ENCODE assay signal across 13 cellular contexts in the genomic region with DNA sequence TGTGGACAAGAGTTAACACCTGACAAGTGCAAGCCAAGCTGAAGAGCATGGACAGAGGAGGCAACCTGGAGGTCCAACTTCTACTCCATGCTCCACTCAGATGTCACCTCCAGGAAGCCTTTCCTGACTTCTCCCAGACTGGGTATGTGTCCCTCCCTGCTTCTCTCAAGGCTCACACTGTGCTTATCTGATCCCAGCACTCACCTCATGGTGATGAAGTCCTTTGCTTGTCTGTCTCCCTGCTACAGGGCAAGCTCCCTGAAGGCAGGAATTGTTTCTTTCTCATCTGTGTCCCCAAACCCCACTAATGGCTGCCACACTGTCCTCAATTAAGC. TPM values are rescaled to one million over a fixed set of nuclear protein-coding genes. Genes with fewer than 3 reads are reported as not detected.
DNase-seq lines count a peak whose midpoint lies in the region; ATAC-seq, FAIRE-seq and TF ChIP-seq lines count a peak whose summit lies in the region.
"Had no signal": no experiment of that assay in that cellular context is flagged by ENCODE, and none has a peak within 500 bp of the region (broad histone marks: within the 10 kb centered on the region; RNA-seq: fewer than 3 reads in every experiment).

No MANE protein-coding gene starts in this region.

- CTCF ChIA-PET in activated CD8-positive, alpha-beta T cell treated with anti-CD3 and anti-CD28 coated beads for 36 hours (lab: Charles Lee): interaction anchor here (0.7 to 5.5 kb wide), 13 partner anchors 8 to 418 kb away, joined by 3 to 76 read pairs (median 5); partner anchors contain the start of genes ABHD1 and TRIM54
- CTCF ChIA-PET in activated CD8-positive, alpha-beta T cell treated with anti-CD3 and anti-CD28 coated beads, Interleukin-2, amount 10 ng/mL, durations not matched to agents 7 days and 5 days (lab: Charles Lee): interaction anchor here (1.1 to 6.1 kb wide), 11 partner anchors 8 to 179 kb away, joined by 3 to 90 read pairs (median 4); partner anchors contain the start of genes KHK and TRIM54
- CTCF ChIA-PET in HCT116 (lab: Charles Lee): interaction anchor here (0.7 to 4.0 kb wide), 7 partner anchors 10 to 179 kb away, joined by 3 to 22 read pairs (median 5); partner anchors contain the start of genes DNAJC5G and KHK

- TF ChIP-seq CTCF in activated CD8-positive, alpha-beta T cell treated with anti-CD3 and anti-CD28 coated beads for 36 hours (IDR thresholded peaks at IDR 0.05): no peak
- no peak for TF ChIP-seq CTCF in HCT116 (IDR thresholded peaks at IDR 0.05 in 2 of 3, conservative IDR thresholded peaks at IDR 0.05 in 1 of 3; ENCODE audit: borderline replicate concordance in 1 of 3, insufficient read depth in 1 of 3, low read depth in 2 of 3, low read length in 2 of 3)
- TF ChIP-seq CTCF in nephron progenitor cell (IDR thresholded peaks at IDR 0.05): no peak
- TF ChIP-seq CTCF in left lung (IDR thresholded peaks at IDR 0.05): no peak

- H2AFZ ChIP-seq in HCT116 (ENCODE audit: low read depth, low read length, poor library complexity, severe bottlenecking): peak overlapping the region; percentile 77

- no peak for FAIRE-seq in frontal cortex (lab: Jason Lieb, UNC)
- FAIRE-seq: GM12878 had no signal

- no peaks in the 10 kb centered on the region for H4K20me1 ChIP-seq in HCT116 (ENCODE audit: insufficient read depth)

- H3K36me3 ChIP-seq in HCT116 (ENCODE audit: control insufficient read depth in 1 of 2, insufficient read depth in 2 of 2, low read length in 2 of 2) (no peaks in the 10 kb centered on the region), left lung (no peaks in the 10 kb centered on the region)
- H3K36me3 ChIP-seq: lower lobe of right lung, Peyer's patch had no signal

- POLR2A ChIA-PET in activated CD8-positive, alpha-beta T cell treated with anti-CD3 and anti-CD28 coated beads for 36 hours (lab: Charles Lee): interaction anchor here (0.8 to 1.6 kb wide), 5 partner anchors 14 to 104 kb away, joined by 3 to 7 read pairs (median 3); partner anchors contain the start of genes EIF2B4 and SNX17
- POLR2A ChIA-PET in activated CD8-positive, alpha-beta T cell treated with anti-CD3 and anti-CD28 coated beads, Interleukin-2, amount 10 ng/mL, durations not matched to agents 7 days and 5 days (lab: Charles Lee): interaction anchor here (0.9 to 1.4 kb wide), 2 partner anchors 14 to 214 kb away, joined by 3 read pairs; partner anchors contain the start of gene AGBL5
- POLR2A ChIA-PET in HCT116 (lab: Charles Lee): interaction anchor here (0.7 to 1.7 kb wide), 4 partner anchors 14 to 131 kb away, joined by 3 to 4 read pairs (median 3); partner anchors contain the start of gene PREB

- H3K9ac ChIP-seq in HCT116 (ENCODE audit: low read length): peak overlapping the region; percentile 63

- peaks cover 24% of the 10 kb centered on the region for H3K4me1 Mint-ChIP-seq in activated CD8-positive, alpha-beta T cell treated with anti-CD3 and anti-CD28 coated beads for 36 hours (ENCODE audit: low read depth)
- peaks cover 26% of the 10 kb centered on the region for H3K4me1 Mint-ChIP-seq in activated CD8-positive, alpha-beta T cell treated with anti-CD3 and anti-CD28 coated beads, Interleukin-2, amount 10 ng/mL, durations not matched to agents 7 days and 5 days (ENCODE audit: low read depth)
- peaks cover 26% of the 10 kb centered on the region for H3K4me1 Mint-ChIP-seq in central memory CD8-positive, alpha-beta T cell
- H3K4me1 Mint-ChIP-seq in nephron progenitor cell: peaks cover 34% of the 10 kb centered on the region

- peaks cover 35% of the 10 kb centered on the region for H3K27me3 Mint-ChIP-seq in activated CD8-positive, alpha-beta T cell treated with anti-CD3 and anti-CD28 coated beads for 36 hours
- peaks cover 40% of the 10 kb centered on the region for H3K27me3 Mint-ChIP-seq in activated CD8-positive, alpha-beta T cell treated with anti-CD3 and anti-CD28 coated beads, Interleukin-2, amount 10 ng/mL, durations not matched to agents 7 days and 5 days (ENCODE audit: low read depth)
- peaks cover 35% of the 10 kb centered on the region for H3K27me3 Mint-ChIP-seq in central memory CD8-positive, alpha-beta T cell
- H3K27me3 Mint-ChIP-seq in nephron progenitor cell (ENCODE audit: low read depth, poor library complexity): peaks cover 16% of the 10 kb centered on the region

- ATAC-seq in activated CD8-positive, alpha-beta T cell treated with anti-CD3 and anti-CD28 coated beads for 36 hours: no peak
- ATAC-seq in activated CD8-positive, alpha-beta T cell treated with anti-CD3 and anti-CD28 coated beads, Interleukin-2, amount 10 ng/mL, durations not matched to agents 7 days and 5 days: no peak
- ATAC-seq in HCT116: no peak
- ATAC-seq in central memory CD8-positive, alpha-beta T cell (replicated peaks; ENCODE audit: extremely low read depth, poor library complexity, severe bottlenecking): no peak
- ATAC-seq in left lung: no peak

- H3K36me3 Mint-ChIP-seq in activated CD8-positive, alpha-beta T cell treated with anti-CD3 and anti-CD28 coated beads for 36 hours (ENCODE audit: low read depth): no peaks in the 10 kb centered on the region
- H3K36me3 Mint-ChIP-seq in activated CD8-positive, alpha-beta T cell treated with anti-CD3 and anti-CD28 coated beads, Interleukin-2, amount 10 ng/mL, durations not matched to agents 7 days and 5 days (ENCODE audit: low read depth): no peaks in the 10 kb centered on the region
- H3K36me3 Mint-ChIP-seq in central memory CD8-positive, alpha-beta T cell (ENCODE audit: insufficient read depth): no peaks in the 10 kb centered on the region
- H3K36me3 Mint-ChIP-seq in nephron progenitor cell (ENCODE audit: low read depth): no peaks in the 10 kb centered on the region

- intact Hi-C loops in activated CD8-positive, alpha-beta T cell treated with anti-CD3 and anti-CD28 coated beads for 36 hours (cut with micrococcal nuclease): no loop called here
- intact Hi-C loops in HCT116 (cut with micrococcal nuclease) (loop anchor here (5.0 kb wide), 1 partner anchor 37 kb away; no protein-coding TSS in a partner anchor), left lung (cut with DNase I) (no loop called here)

- H3K4me3 ChIP-seq in HCT116 (replicated peaks in 1 of 2; ENCODE audit: low read depth in 1 of 2, low read length in 2 of 2): no peak overlapping the region
- no peak overlapping the region for H3K4me3 ChIP-seq in left lung

- H3K4me1 ChIP-seq in HCT116 (ENCODE audit: control insufficient read depth in 1 of 2, insufficient read depth in 2 of 2, low read length in 2 of 2) (peaks cover 19 to 37% of the 10 kb centered on the region in 2 experiments), left lung (peaks cover 17 to 36% of the 10 kb centered on the region in 2 donors)

- H3K27me3 ChIP-seq in HCT116 (ENCODE audit: insufficient read depth, low read length): peaks cover 13% of the 10 kb centered on the region; the same call in 1 of the 2 replicates
- peaks cover 51 to 88% of the 10 kb centered on the region in 2 donors for H3K27me3 ChIP-seq in left lung

- no peak for TF ChIP-seq POLR2A in HCT116 (IDR thresholded peaks at IDR 0.05; ENCODE audit: borderline replicate concordance, extremely low read depth, insufficient read depth, insufficient read length)

- H3K27ac Mint-ChIP-seq in activated CD8-positive, alpha-beta T cell treated with anti-CD3 and anti-CD28 coated beads for 36 hours: no peak overlapping the region
- no peak overlapping the region for H3K27ac Mint-ChIP-seq in activated CD8-positive, alpha-beta T cell treated with anti-CD3 and anti-CD28 coated beads, Interleukin-2, amount 10 ng/mL, durations not matched to agents 7 days and 5 days
- H3K27ac Mint-ChIP-seq in central memory CD8-positive, alpha-beta T cell (ENCODE audit: low read depth): no peak overlapping the region
- no peak overlapping the region for H3K27ac Mint-ChIP-seq in nephron progenitor cell

- no peaks in the 10 kb centered on the region for H3K9me3 Mint-ChIP-seq in activated CD8-positive, alpha-beta T cell treated with anti-CD3 and anti-CD28 coated beads for 36 hours
- H3K9me3 Mint-ChIP-seq in activated CD8-positive, alpha-beta T cell treated with anti-CD3 and anti-CD28 coated beads, Interleukin-2, amount 10 ng/mL, durations not matched to agents 7 days and 5 days (ENCODE audit: insufficient read depth): no peaks in the 10 kb centered on the region
- H3K9me3 Mint-ChIP-seq in central memory CD8-positive, alpha-beta T cell: no peaks in the 10 kb centered on the region
- no peaks in the 10 kb centered on the region for H3K9me3 Mint-ChIP-seq in nephron progenitor cell

- no peak for DNase-seq in activated CD8-positive, alpha-beta T cell treated with anti-CD3 and anti-CD28 coated beads for 36 hours
- DNase-seq in activated CD8-positive, alpha-beta T cell treated with anti-CD3 and anti-CD28 coated beads, Interleukin-2, amount 10 ng/mL, durations not matched to agents 7 days and 5 days: no peak
- DNase-seq in HCT116 (ENCODE audit: low read depth, low spot score) (no peak), nephron progenitor cell (no peak), left lung (no peak), frontal cortex (ENCODE audit: low spot score in 2 of 2) (no peak), NCI-H2107 (lab: John Stamatoyannopoulos, UW) (no peak)
- no peak for DNase-seq in central memory CD8-positive, alpha-beta T cell (ENCODE audit: low spot score in 2 of 2)

- RAD21 ChIA-PET in HCT116 (lab: Charles Lee; ENCODE audit: low non-redundant PET in 1 of 2, low total read pairs in 2 of 2, uncharacterized antibody in 2 of 2, unreplicated experiment in 2 of 2): interaction anchor here in 1 of 2 experiments (0.9 kb wide), 1 partner anchor 14 kb away, joined by 3 read pairs; no protein-coding TSS in a partner anchor

- no TSS peak for BruUV-seq in HCT116 (replicated peaks; lab: Mats Ljungman, UMichigan)

- peak overlapping the region; percentile 28 for H3K4me3 Mint-ChIP-seq in activated CD8-positive, alpha-beta T cell treated with anti-CD3 and anti-CD28 coated beads for 36 hours
- no peak overlapping the region for H3K4me3 Mint-ChIP-seq in activated CD8-positive, alpha-beta T cell treated with anti-CD3 and anti-CD28 coated beads, Interleukin-2, amount 10 ng/mL, durations not matched to agents 7 days and 5 days
- H3K4me3 Mint-ChIP-seq in central memory CD8-positive, alpha-beta T cell: peak overlapping the region; percentile 10
- peak overlapping the region; percentile 24 for H3K4me3 Mint-ChIP-seq in nephron progenitor cell

- peaks cover 5% of the 10 kb centered on the region; the same call in 1 of the 2 replicates for H3K79me2 ChIP-seq in HCT116 (ENCODE audit: insufficient read depth, low read length)

- H3K9me2 ChIP-seq in HCT116 (ENCODE audit: insufficient read depth): no peaks in the 10 kb centered on the region

- no peak for TF ChIP-seq RAD21 in HCT116 (IDR thresholded peaks at IDR 0.05; ENCODE audit: low read depth)

- H3K9me3 ChIP-seq in HCT116 (ENCODE audit: control insufficient read depth in 1 of 2, insufficient read depth in 1 of 2, low read depth in 1 of 2, low read length in 2 of 2) (no peaks in the 10 kb centered on the region), left lung (no peaks in the 10 kb centered on the region)
- H3K9me3 ChIP-seq: lower lobe of right lung, Peyer's patch had no signal

- H3K27ac ChIP-seq in HCT116 (ENCODE audit: low read depth, low read length) (no peak overlapping the region), left lung (no peak overlapping the region)
- H3K27ac ChIP-seq: lower lobe of right lung, Peyer's patch had no signal

- peak overlapping the region; percentile 99 for H3K4me2 ChIP-seq in HCT116 (ENCODE audit: low read length)

RNA-seq across cellular contexts. Expression of gene SLC30A3, which starts 2.7 kb away (rescaled TPM):
- total RNA-seq in activated CD8-positive, alpha-beta T cell treated with anti-CD3 and anti-CD28 coated beads for 36 hours: under 1 TPM; 0.32 to 0.43 TPM
- total RNA-seq in activated CD8-positive, alpha-beta T cell treated with anti-CD3 and anti-CD28 coated beads, Interleukin-2, amount 10 ng/mL, durations not matched to agents 7 days and 5 days: not detected
- total RNA-seq in HCT116 (2021; ENCODE audit: unreplicated experiment) (20.5 TPM), left lung (under 1 TPM; 0.39 to 0.64 TPM), frontal cortex (0.82 TPM)
- 16.1 and 18.0 TPM in 2 replicates for polyA plus RNA-seq in HCT116 (2012)
- total RNA-seq: GM12878 had no signal

RNA-seq across cellular contexts. Expression of gene DNAJC5G, which starts 9.7 kb away (rescaled TPM):
- not detected for total RNA-seq in activated CD8-positive, alpha-beta T cell treated with anti-CD3 and anti-CD28 coated beads for 36 hours
- not detected for total RNA-seq in activated CD8-positive, alpha-beta T cell treated with anti-CD3 and anti-CD28 coated beads, Interleukin-2, amount 10 ng/mL, durations not matched to agents 7 days and 5 days
- total RNA-seq in HCT116 (2021; ENCODE audit: unreplicated experiment): 2.5 TPM
- 1.0 and 1.1 TPM in 2 replicates for polyA plus RNA-seq in HCT116 (2012)
- total RNA-seq in left lung: not detected
- not detected for total RNA-seq in frontal cortex
- total RNA-seq: G401, GM12878, lower lobe of right lung had no signal
- polyA plus RNA-seq: GM12878, urinary bladder had no signal

RNA-seq across cellular contexts. Expression of gene TRIM54, which starts 16.7 kb away (rescaled TPM):
- total RNA-seq in activated CD8-positive, alpha-beta T cell treated with anti-CD3 and anti-CD28 coated beads for 36 hours: under 1 TPM; 0.16 to 0.23 TPM
- under 1 TPM; 0.26 to 0.31 TPM for total RNA-seq in activated CD8-positive, alpha-beta T cell treated with anti-CD3 and anti-CD28 coated beads, Interleukin-2, amount 10 ng/mL, durations not matched to agents 7 days and 5 days
- total RNA-seq in HCT116 (2021; ENCODE audit: unreplicated experiment) (2.0 TPM), left lung (under 1 TPM in 1 of 2 donors, not detected in 1; 0.17 TPM), frontal cortex (not detected)
- 1.0 and 1.4 TPM in 2 replicates for polyA plus RNA-seq in HCT116 (2012)
- total RNA-seq: G401, GM12878, lower lobe of right lung had no signal

RNA-seq across cellular contexts. Expression of gene UCN, which starts 42.7 kb away (rescaled TPM):
- total RNA-seq in activated CD8-positive, alpha-beta T cell treated with anti-CD3 and anti-CD28 coated beads for 36 hours: 1 to 10 TPM; 2.5 to 2.7 TPM
- 1 to 10 TPM; 2.2 to 2.6 TPM for total RNA-seq in activated CD8-positive, alpha-beta T cell treated with anti-CD3 and anti-CD28 coated beads, Interleukin-2, amount 10 ng/mL, durations not matched to agents 7 days and 5 days
- 8.0 TPM for total RNA-seq in HCT116 (2021; ENCODE audit: unreplicated experiment)
- 4.3 and 5.0 TPM in 2 replicates for polyA plus RNA-seq in HCT116 (2012)
- total RNA-seq in left lung: 1 to 10 TPM; 1.5 to 2.6 TPM
- 1.2 TPM for total RNA-seq in frontal cortex
- total RNA-seq: G401 had no signal

RNA-seq across cellular contexts. Expression of gene CAD, which starts 48.3 kb away (rescaled TPM):
- total RNA-seq in activated CD8-positive, alpha-beta T cell treated with anti-CD3 and anti-CD28 coated beads for 36 hours: 100 to 1,000 TPM; 125 to 127 TPM
- 10 to 100 TPM; 83.7 to 85.1 TPM for total RNA-seq in activated CD8-positive, alpha-beta T cell treated with anti-CD3 and anti-CD28 coated beads, Interleukin-2, amount 10 ng/mL, durations not matched to agents 7 days and 5 days
- 114 TPM for total RNA-seq in HCT116 (2021; ENCODE audit: unreplicated experiment)
- polyA plus RNA-seq in HCT116 (2012): 86.2 and 90.4 TPM in 2 replicates
- 10 to 100 TPM; 31.1 to 51.2 TPM for total RNA-seq in left lung
- 13.9 TPM for total RNA-seq in frontal cortex

Comparison
In these comparisons a context has a peak if more than half of its experiments do, and no peak if none do; other contexts are left out.
1. RNA of gene SLC30A3, which starts 2.7 kb away (total RNA-seq): 20.5 TPM in HCT116 (single experiment); 0.82 TPM in frontal cortex (single experiment), 0.39 to 0.64 TPM in left lung, 0.32 to 0.43 TPM in activated CD8-positive, alpha-beta T cell treated with anti-CD3 and anti-CD28 coated beads for 36 hours and not detected in activated CD8-positive, alpha-beta T cell treated with anti-CD3 and anti-CD28 coated beads, Interleukin-2, amount 10 ng/mL, durations not matched to agents 7 days and 5 days; every median in the first group is over 10 times any median in the second.